Comparison of ENCODE assay signal across 1 cellular context in the genomic region with DNA sequence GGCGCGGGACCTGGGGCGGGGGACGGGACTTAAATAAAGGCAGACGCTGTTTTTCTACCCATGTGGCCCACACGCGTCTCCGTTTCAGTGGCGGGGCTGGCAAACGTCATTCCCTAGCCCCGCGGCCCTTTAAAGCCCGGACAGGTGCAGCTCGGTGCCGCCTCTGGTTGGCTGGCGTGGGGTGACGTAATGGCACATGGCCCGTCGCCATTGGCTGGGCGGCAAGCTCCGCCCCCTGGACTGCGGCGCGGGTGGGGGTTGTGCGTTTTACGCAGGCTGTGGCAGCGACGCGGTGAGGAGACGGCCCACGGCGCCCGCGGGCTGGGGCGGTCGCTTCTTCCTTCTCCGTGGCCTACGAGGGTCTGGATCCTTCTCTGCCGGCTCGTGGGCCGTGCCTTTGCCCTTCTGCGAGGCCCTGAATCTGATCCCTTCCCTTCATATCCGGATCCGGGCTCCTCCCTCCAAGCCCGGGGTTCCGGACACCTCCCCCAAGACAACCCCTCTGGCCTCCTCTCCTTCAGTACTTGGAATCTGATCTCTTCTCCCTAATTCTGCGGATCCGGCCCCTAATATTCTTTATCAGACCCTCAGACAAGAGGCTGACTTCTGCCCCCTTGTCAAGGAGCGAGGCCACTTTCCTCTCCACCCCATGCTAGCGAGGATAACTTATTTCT.
TF ChIP-seq lines count a peak whose summit lies in the region.

A gene with protein sequence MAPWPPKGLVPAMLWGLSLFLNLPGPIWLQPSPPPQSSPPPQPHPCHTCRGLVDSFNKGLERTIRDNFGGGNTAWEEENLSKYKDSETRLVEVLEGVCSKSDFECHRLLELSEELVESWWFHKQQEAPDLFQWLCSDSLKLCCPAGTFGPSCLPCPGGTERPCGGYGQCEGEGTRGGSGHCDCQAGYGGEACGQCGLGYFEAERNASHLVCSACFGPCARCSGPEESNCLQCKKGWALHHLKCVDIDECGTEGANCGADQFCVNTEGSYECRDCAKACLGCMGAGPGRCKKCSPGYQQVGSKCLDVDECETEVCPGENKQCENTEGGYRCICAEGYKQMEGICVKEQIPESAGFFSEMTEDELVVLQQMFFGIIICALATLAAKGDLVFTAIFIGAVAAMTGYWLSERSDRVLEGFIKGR (plus strand): TSS at position 274 of the 674 bp plus-strand sequence. CDS start 605 bp downstream, outside the sequence.

TF ChIP-seq in K562, 482 proteins besides CTCF, POLR2A, EP300 and RAD21 (continued from another document and continues in another):
- TF ChIP-seq, protein P1, sequence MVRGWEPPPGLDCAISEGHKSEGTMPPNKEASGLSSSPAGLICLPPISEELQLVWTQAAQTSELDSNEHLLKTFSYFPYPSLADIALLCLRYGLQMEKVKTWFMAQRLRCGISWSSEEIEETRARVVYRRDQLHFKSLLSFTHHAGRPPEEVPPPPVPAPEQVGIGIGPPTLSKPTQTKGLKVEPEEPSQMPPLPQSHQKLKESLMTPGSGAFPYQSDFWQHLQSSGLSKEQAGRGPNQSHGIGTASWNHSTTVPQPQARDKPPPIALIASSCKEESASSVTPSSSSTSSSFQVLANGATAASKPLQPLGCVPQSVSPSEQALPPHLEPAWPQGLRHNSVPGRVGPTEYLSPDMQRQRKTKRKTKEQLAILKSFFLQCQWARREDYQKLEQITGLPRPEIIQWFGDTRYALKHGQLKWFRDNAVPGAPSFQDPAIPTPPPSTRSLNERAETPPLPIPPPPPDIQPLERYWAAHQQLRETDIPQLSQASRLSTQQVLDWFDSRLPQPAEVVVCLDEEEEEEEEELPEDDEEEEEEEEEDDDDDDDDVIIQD (CRISPR knock-in tag; IDR thresholded peaks at IDR 0.05): no peak
- TF ChIP-seq, protein P2, sequence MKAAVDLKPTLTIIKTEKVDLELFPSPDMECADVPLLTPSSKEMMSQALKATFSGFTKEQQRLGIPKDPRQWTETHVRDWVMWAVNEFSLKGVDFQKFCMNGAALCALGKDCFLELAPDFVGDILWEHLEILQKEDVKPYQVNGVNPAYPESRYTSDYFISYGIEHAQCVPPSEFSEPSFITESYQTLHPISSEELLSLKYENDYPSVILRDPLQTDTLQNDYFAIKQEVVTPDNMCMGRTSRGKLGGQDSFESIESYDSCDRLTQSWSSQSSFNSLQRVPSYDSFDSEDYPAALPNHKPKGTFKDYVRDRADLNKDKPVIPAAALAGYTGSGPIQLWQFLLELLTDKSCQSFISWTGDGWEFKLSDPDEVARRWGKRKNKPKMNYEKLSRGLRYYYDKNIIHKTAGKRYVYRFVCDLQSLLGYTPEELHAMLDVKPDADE (conservative IDR thresholded peaks at IDR 0.05; ENCODE audit: control insufficient read depth, low read depth, low read length): no peak; the same call in 1 of the 2 replicates
- TF ChIP-seq RBM25 (IDR thresholded peaks at IDR 0.05; ENCODE audit: low read depth, low read length, severe bottlenecking) (peak; percentile 80), HMGN3 (IDR thresholded peaks at IDR 0.05; ENCODE audit: borderline replicate concordance, extremely low read depth, insufficient read length, low read depth, low read length) (peak; percentile 82), ZNF561 (CRISPR knock-in tag; conservative IDR thresholded peaks at IDR 0.05) (no peak), FOXJ3 (CRISPR knock-in tag; IDR thresholded peaks at IDR 0.05) (no peak), PHF21A (IDR thresholded peaks at IDR 0.05; ENCODE audit: borderline replicate concordance, low read depth) (0 out of 2 replicates have a peak, but pooled peaks have one; percentile 8), DIDO1 (tag; IDR thresholded peaks at IDR 0.05; ENCODE audit: low read depth) (no peak), MEF2A (IDR thresholded peaks at IDR 0.05; ENCODE audit: control insufficient read depth, low read depth, low read length) (no peak), PRPF4 (IDR thresholded peaks at IDR 0.05; ENCODE audit: insufficient read depth, low read depth, low read length, poor library complexity, severe bottlenecking) (no peak), PHF8 (IDR thresholded peaks at IDR 0.05; ENCODE audit: borderline replicate concordance, low read length) (peak; percentile 82; the same call in 1 of the 2 replicates), SP2 (IDR thresholded peaks at IDR 0.05; ENCODE audit: extremely low read depth, low read depth, low read length, poor library complexity, severe bottlenecking) (peak; percentile 24), SMC3 (conservative IDR thresholded peaks at IDR 0.05; ENCODE audit: insufficient read depth, low read depth, low read length) (0 out of 2 replicates have a peak, but pooled peaks have one; percentile 1), RFX5 (IDR thresholded peaks at IDR 0.05; ENCODE audit: low read depth, low read length) (peak; percentile 73), ZNF140 (CRISPR knock-in tag; IDR thresholded peaks at IDR 0.05) (no peak), ZZZ3 (IDR thresholded peaks at IDR 0.05) (no peak), MED1 (CRISPR knock-in tag; IDR thresholded peaks at IDR 0.05; ENCODE audit: borderline replicate concordance) (no peak), DNMT1 (IDR thresholded peaks at IDR 0.05) (no peak), TAF7 (tag; IDR thresholded peaks at IDR 0.05) (peak; percentile 65; the same call in 1 of the 2 replicates), YBX1 (IDR thresholded peaks at IDR 0.05) (no peak), SLC30A9 (CRISPR knock-in tag; IDR thresholded peaks at IDR 0.05) (no peak), ZNF224 (CRISPR knock-in tag; IDR thresholded peaks at IDR 0.05) (no peak), BRF1 (IDR thresholded peaks at IDR 0.05; ENCODE audit: borderline replicate concordance, extremely low read depth, insufficient read length) (no peak), NONO (IDR thresholded peaks at IDR 0.05; ENCODE audit: low read depth in 2 of 2, low read length in 1 of 2) (peak in 1 of 2 experiments; percentile 74; a peak in 2 of 4 replicates), ILF3 (IDR thresholded peaks at IDR 0.05; ENCODE audit: borderline replicate concordance) (no peak), TSC22D4 (tag; IDR thresholded peaks at IDR 0.05) (no peak), FOXK1 (CRISPR knock-in tag; IDR thresholded peaks at IDR 0.05; ENCODE audit: borderline replicate concordance) (no peak), SIN3A (IDR thresholded peaks at IDR 0.05; ENCODE audit: borderline replicate concordance in 2 of 2, control insufficient read depth in 1 of 2, low read depth in 2 of 2, low read length in 2 of 2) (peak; percentile 78 to 80; a peak in 2 of 4 replicates), PCBP1 (IDR thresholded peaks at IDR 0.05; ENCODE audit: low read depth, low read length, poor library complexity, severe bottlenecking) (no peak), MYBL2 (IDR thresholded peaks at IDR 0.05; ENCODE audit: low read depth) (no peak), MYBL2 (CRISPR knock-in tag; IDR thresholded peaks at IDR 0.05; ENCODE audit: borderline replicate concordance) (no peak), FOXA1 (IDR thresholded peaks at IDR 0.05; ENCODE audit: borderline replicate concordance) (no peak), ARID2 (IDR thresholded peaks at IDR 0.05) (no peak), CHD1 (IDR thresholded peaks at IDR 0.05; ENCODE audit: low read length) (no peak), DDX20 (tag; IDR thresholded peaks at IDR 0.05; ENCODE audit: low read depth) (no peak), NR2C1 (IDR thresholded peaks at IDR 0.05) (no peak), NR2C1 (tag; IDR thresholded peaks at IDR 0.05) (no peak), XRCC3 (IDR thresholded peaks at IDR 0.05) (no peak)
- TF ChIP-seq, protein P3, sequence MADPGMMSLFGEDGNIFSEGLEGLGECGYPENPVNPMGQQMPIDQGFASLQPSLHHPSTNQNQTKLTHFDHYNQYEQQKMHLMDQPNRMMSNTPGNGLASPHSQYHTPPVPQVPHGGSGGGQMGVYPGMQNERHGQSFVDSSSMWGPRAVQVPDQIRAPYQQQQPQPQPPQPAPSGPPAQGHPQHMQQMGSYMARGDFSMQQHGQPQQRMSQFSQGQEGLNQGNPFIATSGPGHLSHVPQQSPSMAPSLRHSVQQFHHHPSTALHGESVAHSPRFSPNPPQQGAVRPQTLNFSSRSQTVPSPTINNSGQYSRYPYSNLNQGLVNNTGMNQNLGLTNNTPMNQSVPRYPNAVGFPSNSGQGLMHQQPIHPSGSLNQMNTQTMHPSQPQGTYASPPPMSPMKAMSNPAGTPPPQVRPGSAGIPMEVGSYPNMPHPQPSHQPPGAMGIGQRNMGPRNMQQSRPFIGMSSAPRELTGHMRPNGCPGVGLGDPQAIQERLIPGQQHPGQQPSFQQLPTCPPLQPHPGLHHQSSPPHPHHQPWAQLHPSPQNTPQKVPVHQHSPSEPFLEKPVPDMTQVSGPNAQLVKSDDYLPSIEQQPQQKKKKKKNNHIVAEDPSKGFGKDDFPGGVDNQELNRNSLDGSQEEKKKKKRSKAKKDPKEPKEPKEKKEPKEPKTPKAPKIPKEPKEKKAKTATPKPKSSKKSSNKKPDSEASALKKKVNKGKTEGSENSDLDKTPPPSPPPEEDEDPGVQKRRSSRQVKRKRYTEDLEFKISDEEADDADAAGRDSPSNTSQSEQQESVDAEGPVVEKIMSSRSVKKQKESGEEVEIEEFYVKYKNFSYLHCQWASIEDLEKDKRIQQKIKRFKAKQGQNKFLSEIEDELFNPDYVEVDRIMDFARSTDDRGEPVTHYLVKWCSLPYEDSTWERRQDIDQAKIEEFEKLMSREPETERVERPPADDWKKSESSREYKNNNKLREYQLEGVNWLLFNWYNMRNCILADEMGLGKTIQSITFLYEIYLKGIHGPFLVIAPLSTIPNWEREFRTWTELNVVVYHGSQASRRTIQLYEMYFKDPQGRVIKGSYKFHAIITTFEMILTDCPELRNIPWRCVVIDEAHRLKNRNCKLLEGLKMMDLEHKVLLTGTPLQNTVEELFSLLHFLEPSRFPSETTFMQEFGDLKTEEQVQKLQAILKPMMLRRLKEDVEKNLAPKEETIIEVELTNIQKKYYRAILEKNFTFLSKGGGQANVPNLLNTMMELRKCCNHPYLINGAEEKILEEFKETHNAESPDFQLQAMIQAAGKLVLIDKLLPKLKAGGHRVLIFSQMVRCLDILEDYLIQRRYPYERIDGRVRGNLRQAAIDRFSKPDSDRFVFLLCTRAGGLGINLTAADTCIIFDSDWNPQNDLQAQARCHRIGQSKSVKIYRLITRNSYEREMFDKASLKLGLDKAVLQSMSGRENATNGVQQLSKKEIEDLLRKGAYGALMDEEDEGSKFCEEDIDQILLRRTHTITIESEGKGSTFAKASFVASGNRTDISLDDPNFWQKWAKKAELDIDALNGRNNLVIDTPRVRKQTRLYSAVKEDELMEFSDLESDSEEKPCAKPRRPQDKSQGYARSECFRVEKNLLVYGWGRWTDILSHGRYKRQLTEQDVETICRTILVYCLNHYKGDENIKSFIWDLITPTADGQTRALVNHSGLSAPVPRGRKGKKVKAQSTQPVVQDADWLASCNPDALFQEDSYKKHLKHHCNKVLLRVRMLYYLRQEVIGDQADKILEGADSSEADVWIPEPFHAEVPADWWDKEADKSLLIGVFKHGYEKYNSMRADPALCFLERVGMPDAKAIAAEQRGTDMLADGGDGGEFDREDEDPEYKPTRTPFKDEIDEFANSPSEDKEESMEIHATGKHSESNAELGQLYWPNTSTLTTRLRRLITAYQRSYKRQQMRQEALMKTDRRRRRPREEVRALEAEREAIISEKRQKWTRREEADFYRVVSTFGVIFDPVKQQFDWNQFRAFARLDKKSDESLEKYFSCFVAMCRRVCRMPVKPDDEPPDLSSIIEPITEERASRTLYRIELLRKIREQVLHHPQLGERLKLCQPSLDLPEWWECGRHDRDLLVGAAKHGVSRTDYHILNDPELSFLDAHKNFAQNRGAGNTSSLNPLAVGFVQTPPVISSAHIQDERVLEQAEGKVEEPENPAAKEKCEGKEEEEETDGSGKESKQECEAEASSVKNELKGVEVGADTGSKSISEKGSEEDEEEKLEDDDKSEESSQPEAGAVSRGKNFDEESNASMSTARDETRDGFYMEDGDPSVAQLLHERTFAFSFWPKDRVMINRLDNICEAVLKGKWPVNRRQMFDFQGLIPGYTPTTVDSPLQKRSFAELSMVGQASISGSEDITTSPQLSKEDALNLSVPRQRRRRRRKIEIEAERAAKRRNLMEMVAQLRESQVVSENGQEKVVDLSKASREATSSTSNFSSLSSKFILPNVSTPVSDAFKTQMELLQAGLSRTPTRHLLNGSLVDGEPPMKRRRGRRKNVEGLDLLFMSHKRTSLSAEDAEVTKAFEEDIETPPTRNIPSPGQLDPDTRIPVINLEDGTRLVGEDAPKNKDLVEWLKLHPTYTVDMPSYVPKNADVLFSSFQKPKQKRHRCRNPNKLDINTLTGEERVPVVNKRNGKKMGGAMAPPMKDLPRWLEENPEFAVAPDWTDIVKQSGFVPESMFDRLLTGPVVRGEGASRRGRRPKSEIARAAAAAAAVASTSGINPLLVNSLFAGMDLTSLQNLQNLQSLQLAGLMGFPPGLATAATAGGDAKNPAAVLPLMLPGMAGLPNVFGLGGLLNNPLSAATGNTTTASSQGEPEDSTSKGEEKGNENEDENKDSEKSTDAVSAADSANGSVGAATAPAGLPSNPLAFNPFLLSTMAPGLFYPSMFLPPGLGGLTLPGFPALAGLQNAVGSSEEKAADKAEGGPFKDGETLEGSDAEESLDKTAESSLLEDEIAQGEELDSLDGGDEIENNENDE (IDR thresholded peaks at IDR 0.05; ENCODE audit: low read depth, low read length): no peak
- TF ChIP-seq, protein P4, sequence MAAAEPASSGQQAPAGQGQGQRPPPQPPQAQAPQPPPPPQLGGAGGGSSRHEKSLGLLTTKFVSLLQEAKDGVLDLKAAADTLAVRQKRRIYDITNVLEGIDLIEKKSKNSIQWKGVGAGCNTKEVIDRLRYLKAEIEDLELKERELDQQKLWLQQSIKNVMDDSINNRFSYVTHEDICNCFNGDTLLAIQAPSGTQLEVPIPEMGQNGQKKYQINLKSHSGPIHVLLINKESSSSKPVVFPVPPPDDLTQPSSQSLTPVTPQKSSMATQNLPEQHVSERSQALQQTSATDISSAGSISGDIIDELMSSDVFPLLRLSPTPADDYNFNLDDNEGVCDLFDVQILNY (CRISPR knock-in tag; IDR thresholded peaks at IDR 0.05): no peak
- TF ChIP-seq, protein P5, sequence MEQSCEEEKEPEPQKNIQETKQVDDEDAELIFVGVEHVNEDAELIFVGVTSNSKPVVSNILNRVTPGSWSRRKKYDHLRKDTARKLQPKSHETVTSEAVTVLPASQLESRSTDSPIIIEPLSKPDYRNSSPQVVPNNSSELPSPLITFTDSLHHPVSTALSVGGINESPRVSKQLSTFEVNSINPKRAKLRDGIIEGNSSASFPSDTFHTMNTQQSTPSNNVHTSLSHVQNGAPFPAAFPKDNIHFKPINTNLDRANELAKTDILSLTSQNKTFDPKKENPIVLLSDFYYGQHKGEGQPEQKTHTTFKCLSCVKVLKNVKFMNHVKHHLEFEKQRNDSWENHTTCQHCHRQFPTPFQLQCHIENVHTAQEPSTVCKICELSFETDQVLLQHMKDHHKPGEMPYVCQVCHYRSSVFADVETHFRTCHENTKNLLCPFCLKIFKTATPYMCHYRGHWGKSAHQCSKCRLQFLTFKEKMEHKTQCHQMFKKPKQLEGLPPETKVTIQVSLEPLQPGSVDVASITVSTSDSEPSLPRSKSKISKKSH (CRISPR knock-in tag; IDR thresholded peaks at IDR 0.05): no peak
